Comparison of ENCODE assay signal across 16 cellular contexts in genomic region chr9:123087359-123087888, GRCh38. TPM values are rescaled to one million over a fixed set of nuclear protein-coding genes. Genes with fewer than 3 reads are reported as not detected.
DNase-seq lines count a peak whose midpoint lies in the region; ATAC-seq and TF ChIP-seq lines count a peak whose summit lies in the region.
"Had no signal": no experiment of that assay in that cellular context is flagged by ENCODE, and none has a peak within 500 bp of the region (broad histone marks: within the 10 kb centered on the region; RNA-seq: fewer than 3 reads in every experiment).

No MANE protein-coding gene starts in this region.

- ATAC-seq in Right ventricle myocardium inferior = peak; percentile 69
- ATAC-seq in GM18873 (IDR thresholded peaks at IDR 0.05; ENCODE audit: low FRiP score, unreplicated experiment) = no peak
- no peak for ATAC-seq in GM18867 (IDR thresholded peaks at IDR 0.05; ENCODE audit: unreplicated experiment)

- TF ChIP-seq CTCF in liver (IDR thresholded peaks at IDR 0.05; ENCODE audit: low read depth, low read length, missing input control) = no peak

- intact Hi-C loops in Right ventricle myocardium inferior (cut with DNase I) = loop anchor here (10.0 kb wide), 1 partner anchor 137 kb away; no protein-coding TSS in a partner anchor
- intact Hi-C loops in cardiac septum (cut with DNase I) = no loop called here

- no peaks in the 10 kb centered on the region for H3K27me3 ChIP-seq in liver (ENCODE audit: control insufficient read depth in 4 of 4, insufficient read depth in 4 of 4, low read length in 3 of 4)

- H3K9me3 ChIP-seq in liver (ENCODE audit: control insufficient read depth in 4 of 4, low read length in 3 of 4) = no peaks in the 10 kb centered on the region
- H3K9me3 ChIP-seq: Caco-2 had no signal

- H3K4me1 ChIP-seq in liver (ENCODE audit: control insufficient read depth in 4 of 4, insufficient read depth in 4 of 4, low read length in 3 of 4) = peaks cover 2 to 9% (median 4%) of the 10 kb centered on the region in 4 donors

- peaks cover 0 to 16% (median 8%) of the 10 kb centered on the region in 4 donors for H3K36me3 ChIP-seq in liver (ENCODE audit: control insufficient read depth in 4 of 4, insufficient read depth in 3 of 4, low read depth in 1 of 4, low read length in 3 of 4)

- H3K9ac ChIP-seq in liver (ENCODE audit: low read depth in 1 of 2, low read length in 2 of 2) = no peak overlapping the region
- H3K9ac ChIP-seq: GM23248 had no signal

- no peak overlapping the region for H3K4me3 ChIP-seq in liver (ENCODE audit: low read depth in 1 of 3, low read length in 3 of 3)
- H3K4me3 ChIP-seq: GM23248 had no signal

- H3K27ac ChIP-seq in liver (ENCODE audit: low read depth in 1 of 2, low read length in 2 of 2) = peak overlapping the region in 1 of 2 donors; percentile 7
- H3K27ac ChIP-seq: GM23248, RWPE1 had no signal

- DNase-seq in Right ventricle myocardium inferior (ENCODE audit: missing footprints) = no peak
- no peak for DNase-seq in cardiac septum (ENCODE audit: low spot score)
- peak; percentile 28 for DNase-seq in cerebellum (ENCODE audit: low spot score)
- DNase-seq in RKO (ENCODE audit: low spot score) = no peak
- no peak for DNase-seq in islet precursor cell
- DNase-seq: Caco-2, DMS79, GM23248, NCI-H2107, NCI-H446, NCI-H774 had no signal

- WGBS in liver = 65% methylated on average over 4 of the region's 4 CpGs

- peak in 1 of 2 donors; percentile 14 for TF ChIP-seq RAD21 in liver (IDR thresholded peaks at IDR 0.05)

TF ChIP-seq in liver, 16 proteins besides CTCF, POLR2A, EP300 and RAD21:
- TF ChIP-seq RXRA (IDR thresholded peaks at IDR 0.05) = peak in 1 of 2 donors; percentile 31
- TF ChIP-seq JUND (IDR thresholded peaks at IDR 0.05) = peak in 1 of 2 donors; percentile 62
- TF ChIP-seq HNF4A (conservative IDR thresholded peaks at IDR 0.05) = peak; percentile 12 to 41
- TF ChIP-seq HNF4G (IDR thresholded peaks at IDR 0.05) = no peak

RNA-seq across cellular contexts. Expression of gene GPR21, which starts 54.0 kb away (rescaled TPM):
- total RNA-seq in Right ventricle myocardium inferior (0.49 TPM), cardiac septum (1.0 TPM), cerebellum (13.5 TPM), liver (under 1 TPM in 1 of 2 donors, not detected in 1; 0.67 TPM)
- polyA plus RNA-seq in liver = under 1 TPM in 1 of 2 donors, not detected in 1; 0.07 TPM
- polyA plus RNA-seq: CD14-positive monocyte, GM23248 had no signal
